ENCODE assay signal across 17 cellular contexts in genomic region chr9:83185517-83186192, GRCh38.
"Had no signal": no experiment of that assay in that cellular context is flagged by ENCODE, and none has a peak within 500 bp of the region (broad histone marks: within the 10 kb centered on the region; RNA-seq: fewer than 3 reads in every experiment).

No MANE protein-coding gene starts in this region.

- H3K27me3 ChIP-seq: colonic mucosa, gastrocnemius medialis, sigmoid colon, upper lobe of right lung had no signal

- H3K4me3 ChIP-seq: colonic mucosa, gastrocnemius medialis, lower lobe of right lung, psoas muscle, sigmoid colon, upper lobe of right lung had no signal

- H3K4me1 ChIP-seq: colonic mucosa, lower lobe of right lung, psoas muscle, sigmoid colon, upper lobe of right lung had no signal

- DNase-seq: activated CD4-positive, alpha-beta memory T cell treated with anti-CD3 and anti-CD28 coated beads for 36 hours; activated CD4-positive, alpha-beta T cell treated with anti-CD3 and anti-CD28 coated beads for 1 hour; activated effector memory CD4-positive, alpha-beta T cell treated with anti-CD3 and anti-CD28 coated beads, Interleukin-2, amount 50 U/mL, for 16 hours; activated naive CD8-positive, alpha-beta T cell treated with anti-CD3 and anti-CD28 coated beads, Interleukin-2, amount 10 ng/mL, durations not matched to agents 7 days and 5 days; activated T-cell treated with anti-CD3 and anti-CD28 coated beads, Interleukin-2, amount 50 U/mL, for 4 hours; aorta; colonic mucosa; effector CD4-positive, alpha-beta T cell; gastrocnemius medialis; kidney glomerular epithelial cell; lower lobe of right lung; natural killer cell; psoas muscle; sigmoid colon; stimulated activated CD4-positive, alpha-beta T cell treated with anti-CD3 and anti-CD28 coated beads, Interleukin-12 subunit alpha, Interleukin-12 subunit beta, amount 100 ng/mL, for 4 hours; stimulated activated naive CD8-positive, alpha-beta T cell treated with anti-CD3 and anti-CD28 coated beads, Interleukin-15, Interleukin-2, amounts not matched to agents 100 U/mL and 50 U/mL, for 24 hours; upper lobe of right lung had no signal

- H3K9me3 ChIP-seq: colonic mucosa, gastrocnemius medialis, lower lobe of right lung, psoas muscle, sigmoid colon, upper lobe of right lung had no signal

- ATAC-seq: activated T-cell treated with anti-CD3 and anti-CD28 coated beads, Interleukin-2, amount 50 U/mL, for 4 hours; gastrocnemius medialis; lower lobe of right lung; natural killer cell; psoas muscle; stimulated activated naive CD8-positive, alpha-beta T cell treated with anti-CD3 and anti-CD28 coated beads, Interleukin-15, Interleukin-2, amounts not matched to agents 100 U/mL and 50 U/mL, for 24 hours; upper lobe of right lung had no signal

- H3K36me3 ChIP-seq: colonic mucosa, gastrocnemius medialis, lower lobe of right lung, sigmoid colon, upper lobe of right lung had no signal

- H3K27ac ChIP-seq: colonic mucosa, gastrocnemius medialis, lower lobe of right lung, psoas muscle, sigmoid colon, upper lobe of right lung had no signal
